10 cellular contexts compared by ENCODE assay signal in genomic region chr2:233384017-233384416, GRCh38. TPM values are rescaled to one million over a fixed set of nuclear protein-coding genes. Genes with fewer than 3 reads are reported as not detected.
DNase-seq lines count a peak whose midpoint lies in the region; ATAC-seq, FAIRE-seq and TF ChIP-seq lines count a peak whose summit lies in the region.
"Had no signal": no experiment of that assay in that cellular context is flagged by ENCODE, and none has a peak within 500 bp of the region (broad histone marks: within the 10 kb centered on the region; RNA-seq: fewer than 3 reads in every experiment).

No MANE protein-coding gene starts in this region.

- H3K27ac ChIP-seq in HepG2 (ENCODE audit: extremely low read length, insufficient read depth, low read length) (no peak overlapping the region), right lobe of liver (no peak overlapping the region), OCI-LY7 (ENCODE audit: low read depth, low read length, poor library complexity, severe bottlenecking) (no peak overlapping the region), uterus (no peak overlapping the region)
- H3K27ac ChIP-seq: SJSA1 had no signal

- CTCF ChIA-PET in HepG2 (lab: Yijun Ruan, JAX; ENCODE audit: low intra/inter-chr PET ratio, low total read pairs): interaction anchor here (1.0 kb wide), 1 partner anchor 60 kb away, joined by 3 read pairs; no protein-coding TSS in a partner anchor
- CTCF ChIA-PET in OCI-LY7 (lab: Charles Lee; ENCODE audit: unreplicated experiment): interaction anchor here (2.0 kb wide), 1 partner anchor 30 kb away, joined by 8 read pairs; no protein-coding TSS in a partner anchor

- DNase-seq in HepG2 (ENCODE audit: low spot score) (no peak), right lobe of liver (no peak), OCI-LY7 (ENCODE audit: low spot score) (no peak), epithelial cell of proximal tubule (ENCODE audit: low read depth) (no peak), NCI-H1048 (lab: John Stamatoyannopoulos, UW) (no peak), uterus (no peak), urothelium cell line (ENCODE audit: low spot score) (no peak)
- DNase-seq: Kasumi-1 had no signal

- H3K79me2 ChIP-seq in HepG2 (ENCODE audit: insufficient read depth, low read length) (peaks cover 54% of the 10 kb centered on the region), OCI-LY7 (ENCODE audit: insufficient read depth, low read depth, low read length) (peaks cover 78% of the 10 kb centered on the region)

- no peak for TF ChIP-seq POLR2A in HepG2 (IDR thresholded peaks at IDR 0.05; ENCODE audit: insufficient read depth in 1 of 2, low read depth in 2 of 2, low read length in 2 of 2)
- no peak for TF ChIP-seq POLR2A in right lobe of liver (IDR thresholded peaks at IDR 0.05)
- no peak for TF ChIP-seq POLR2A in uterus (IDR thresholded peaks at IDR 0.05)

- WGBS in HepG2 (ENCODE audit: low lambda C conversion rate): 87% methylated on average over 10 of the region's 10 CpGs
- 85% methylated on average over 10 of the region's 10 CpGs for WGBS in right lobe of liver (ENCODE audit: insufficient coverage, low coverage, low lambda C conversion rate, missing lambda C conversion rate)

- TF ChIP-seq EP300 in HepG2 (IDR thresholded peaks at IDR 0.05; ENCODE audit: low read depth in 2 of 2, low read length in 2 of 2): no peak
- no peak for TF ChIP-seq EP300 in HepG2 (CRISPR knock-in tag; IDR thresholded peaks at IDR 0.05; ENCODE audit: borderline replicate concordance)

- H3K4me2 ChIP-seq in HepG2 (ENCODE audit: low read depth, low read length) (no peak overlapping the region), OCI-LY7 (ENCODE audit: low read length) (peak overlapping the region; percentile 72)

- H4K20me1 ChIP-seq in HepG2 (ENCODE audit: insufficient read depth, low read length): no peaks in the 10 kb centered on the region
- no peaks in the 10 kb centered on the region; the same call in 1 of the 2 replicates for H4K20me1 ChIP-seq in OCI-LY7 (ENCODE audit: insufficient read depth, low read length)

- in situ Hi-C loops in HepG2 (cut with HindIII; ENCODE audit: extremely low pct_ligation_motif_present, low pct_unique_long_range_greater_than_20kb): no loop called here

- H3K9ac ChIP-seq in HepG2 (ENCODE audit: insufficient read depth, low read depth, low read length): no peak overlapping the region

- H3K9me2 ChIP-seq in OCI-LY7 (ENCODE audit: insufficient read depth, low read length): no peaks in the 10 kb centered on the region

- no peak overlapping the region for H3K4me3 ChIP-seq in HepG2 (replicated peaks in 1 of 3; ENCODE audit: insufficient read depth in 1 of 3, low read depth in 2 of 3, low read length in 3 of 3)
- H3K4me3 ChIP-seq in right lobe of liver: no peak overlapping the region
- no peak overlapping the region for H3K4me3 ChIP-seq in OCI-LY7 (ENCODE audit: low read depth, low read length, poor library complexity, severe bottlenecking)
- H3K4me3 ChIP-seq in epithelial cell of proximal tubule (ENCODE audit: low read depth, low read length): no peak overlapping the region
- no peak overlapping the region for H3K4me3 ChIP-seq in uterus
- H3K4me3 ChIP-seq: SJSA1 had no signal

- TF ChIP-seq CTCF in HepG2 (CRISPR knock-in tag; IDR thresholded peaks at IDR 0.05): 0 out of 2 replicates have a peak, but pooled peaks have one; percentile 16
- TF ChIP-seq CTCF in right lobe of liver (IDR thresholded peaks at IDR 0.05): no peak
- 0 out of 2 replicates have a peak, but pooled peaks have one; percentile 31 for TF ChIP-seq CTCF in OCI-LY7 (conservative IDR thresholded peaks at IDR 0.05; ENCODE audit: low read length)
- TF ChIP-seq CTCF in epithelial cell of proximal tubule (conservative IDR thresholded peaks at IDR 0.05; ENCODE audit: low read depth, low read length): peak; percentile 21
- no peak for TF ChIP-seq CTCF in uterus (IDR thresholded peaks at IDR 0.05)

- POLR2A ChIA-PET in HepG2 (lab: Yijun Ruan, JAX) (no interaction called here), OCI-LY7 (lab: Charles Lee) (interaction anchor here (0.7 to 2.5 kb wide), 9 partner anchors 7 to 107 kb away, joined by 3 to 11 read pairs (median 5); no protein-coding TSS in a partner anchor)

- H3K9me3 ChIP-seq in HepG2 (ENCODE audit: low read length) (no peaks in the 10 kb centered on the region), right lobe of liver (no peaks in the 10 kb centered on the region), OCI-LY7 (ENCODE audit: low read length) (no peaks in the 10 kb centered on the region), uterus (no peaks in the 10 kb centered on the region)
- H3K9me3 ChIP-seq: SJSA1 had no signal

- ATAC-seq in HepG2 (peak; percentile 41), right lobe of liver (no peak), HG02623 (IDR thresholded peaks at IDR 0.05; ENCODE audit: unreplicated experiment) (no peak)

- H3K36me3 ChIP-seq in HepG2 (replicated peaks in 1 of 2; ENCODE audit: control insufficient read depth in 1 of 2, insufficient read depth in 2 of 2, low read length in 2 of 2): no peaks in the 10 kb centered on the region; a peak in 1 of 5 replicates
- H3K36me3 ChIP-seq in right lobe of liver: no peaks in the 10 kb centered on the region
- peaks cover 8% of the 10 kb centered on the region; the same call in 1 of the 2 replicates for H3K36me3 ChIP-seq in OCI-LY7 (ENCODE audit: insufficient read depth, low read length)
- no peaks in the 10 kb centered on the region for H3K36me3 ChIP-seq in uterus

- no peak for TF ChIP-seq RAD21 in HepG2 (CRISPR knock-in tag; IDR thresholded peaks at IDR 0.05)

- H3K4me1 ChIP-seq in HepG2 (ENCODE audit: insufficient read depth, low read length) (peaks cover 68% of the 10 kb centered on the region), right lobe of liver (peaks cover 0 to 39% (median 10%) of the 10 kb centered on the region in 4 donors), OCI-LY7 (ENCODE audit: insufficient read depth, low read length, poor library complexity, severe bottlenecking) (peaks cover 77% of the 10 kb centered on the region), uterus (peaks cover 0 to 15% of the 10 kb centered on the region in 2 donors)
- H3K4me1 ChIP-seq: SJSA1 had no signal

- no peak for FAIRE-seq in HepG2 (lab: Jason Lieb, UNC)
- FAIRE-seq in urothelium cell line (lab: Jason Lieb, UNC): no peak

- intact Hi-C loops in HepG2 (cut with micrococcal nuclease; ENCODE audit: unreplicated experiment) (no loop called here), right lobe of liver (cut with DNase I) (no loop called here), OCI-LY7 (cut with micrococcal nuclease; ENCODE audit: unreplicated experiment) (loop anchor here (2.0 to 5.0 kb wide), 3 partner anchors 35 to 53 kb away; no protein-coding TSS in a partner anchor), uterus (cut with DNase I; ENCODE audit: low total_unique reads) (no loop called here)

- H3K27me3 ChIP-seq in HepG2 (ENCODE audit: control insufficient read depth in 1 of 2, insufficient read depth in 2 of 2, low read length in 2 of 2): no peaks in the 10 kb centered on the region
- no peaks in the 10 kb centered on the region for H3K27me3 ChIP-seq in right lobe of liver
- H3K27me3 ChIP-seq in uterus: no peaks in the 10 kb centered on the region
- H3K27me3 ChIP-seq: SJSA1 had no signal

- H2AFZ ChIP-seq in HepG2 (ENCODE audit: low read length): no peak overlapping the region
- H2AFZ ChIP-seq in OCI-LY7 (ENCODE audit: low read length): no peak overlapping the region

- BruUV-seq in HepG2 (replicated peaks; lab: Mats Ljungman, UMichigan): no TSS peak
- BruUV-seq in OCI-LY7 (replicated peaks; lab: Mats Ljungman, UMichigan): no TSS peak

TF ChIP-seq in HepG2, 621 proteins besides CTCF, POLR2A, EP300 and RAD21 (continues in another document):
- TF ChIP-seq THAP8 (CRISPR knock-in tag; IDR thresholded peaks at IDR 0.05; ENCODE audit: borderline replicate concordance) (no peak), STAG1 (CRISPR knock-in tag; IDR thresholded peaks at IDR 0.05) (0 out of 2 replicates have a peak, but pooled peaks have one; percentile 28), SMYD3 (CRISPR knock-in tag; IDR thresholded peaks at IDR 0.05) (no peak)

RNA-seq across cellular contexts. Expression of gene DGKD, which starts 29.7 kb away (rescaled TPM):
- total RNA-seq in HepG2 (2016; rRNA removed; fragmentation: Illumina TruSeq; extraction: Trizol): 20.6 and 24.5 TPM in 2 replicates
- 14.8 and 17.4 TPM in 2 replicates for total RNA-seq in HepG2 (2016; cell fraction: cytosol; rRNA removed; fragmentation: Illumina TruSeq; extraction: Trizol; ENCODE audit: low read depth)
- 16.3 and 24.8 TPM in 2 replicates for total RNA-seq in HepG2 (2016; cell fraction: insoluble cytoplasmic fraction; rRNA removed; fragmentation: Illumina TruSeq; extraction: Trizol)
- 17.6 and 18.2 TPM in 2 replicates for total RNA-seq in HepG2 (2016; cell fraction: membrane; rRNA removed; fragmentation: Illumina TruSeq; extraction: Trizol)
- 42.7 and 44.6 TPM in 2 replicates for total RNA-seq in HepG2 (2016; cell fraction: nucleus; rRNA removed; fragmentation: Illumina TruSeq; extraction: Trizol)
- polyA plus RNA-seq in HepG2 (2011; rRNA removed): 33.2 and 40.3 TPM in 2 replicates
- 13.1 and 13.6 TPM in 2 replicates for polyA plus RNA-seq in HepG2 (2011; cell fraction: cytosol; rRNA removed)
- polyA plus RNA-seq in HepG2 (2011; cell fraction: nucleus; rRNA removed): 303 and 327 TPM in 2 replicates
- 46.9 and 49.5 TPM in 2 replicates for polyA plus RNA-seq in HepG2 (2012)
- polyA plus RNA-seq in HepG2 (2016; cell fraction: cytosol; fragmentation: Illumina TruSeq; extraction: Trizol; ENCODE audit: low read depth): 5.9 and 7.2 TPM in 2 replicates
- polyA plus RNA-seq in HepG2 (2016; cell fraction: insoluble cytoplasmic fraction; fragmentation: Illumina TruSeq; extraction: Trizol; ENCODE audit: low read depth): 8.2 and 10.8 TPM in 2 replicates
- polyA plus RNA-seq in HepG2 (2016; cell fraction: membrane; fragmentation: Illumina TruSeq; extraction: Trizol; ENCODE audit: low read depth): 5.2 and 5.9 TPM in 2 replicates
- 119 and 132 TPM in 2 replicates for polyA plus RNA-seq in HepG2 (2016; cell fraction: nucleus; fragmentation: Illumina TruSeq; extraction: Trizol; ENCODE audit: insufficient read depth, low read depth)
- polyA minus RNA-seq in HepG2 (2011; rRNA and poly(A)+ RNA removed; ENCODE audit: low replicate concordance): 44.8 and 91.4 TPM in 2 replicates
- polyA minus RNA-seq in HepG2 (2011; cell fraction: cytosol; rRNA and poly(A)+ RNA removed): 13.3 and 16.4 TPM in 2 replicates
- 54.7 and 79.4 TPM in 2 replicates for polyA minus RNA-seq in HepG2 (2011; cell fraction: nucleus; rRNA and poly(A)+ RNA removed)
- total RNA-seq in right lobe of liver: 10 to 100 TPM in 4 of 6 experiments, 1 to 10 TPM in 2; 6.5 to 16.6 (median 14.2) TPM
- 51.3 and 62.9 TPM in 2 replicates for total RNA-seq in OCI-LY7 (2014; rRNA removed; shearing (Covaris generic))
- total RNA-seq in OCI-LY7 (2022): 271 and 305 TPM in 2 replicates
- 10.3 and 24.5 TPM in 2 replicates for total RNA-seq in epithelial cell of proximal tubule
- total RNA-seq in uterus: 10 to 100 TPM in 3 of 4 donors, 1 to 10 TPM in 1; 5.0 to 46.1 (median 28.0) TPM

Comparison
In these comparisons a context has a peak if more than half of its experiments do, and no peak if none do; other contexts are left out.
1. CTCF ChIP-seq: peak in HepG2 (single experiment), OCI-LY7 (single experiment) and epithelial cell of proximal tubule (single experiment); none in right lobe of liver (0 of 4) and uterus (0 of 4).